Comparison of ENCODE assay signal across 16 cellular contexts in genomic region chr2:31337860-31338259, GRCh38.
DNase-seq lines count a peak whose midpoint lies in the region; ATAC-seq, FAIRE-seq and TF ChIP-seq lines count a peak whose summit lies in the region.
"Had no signal": no experiment of that assay in that cellular context is flagged by ENCODE, and none has a peak within 500 bp of the region (broad histone marks: within the 10 kb centered on the region; RNA-seq: fewer than 3 reads in every experiment).

No MANE protein-coding gene starts in this region.

- H3K4me3 ChIP-seq in AG09309 (ENCODE audit: control insufficient read depth, low read depth, low read length) (no peak overlapping the region), keratinocyte (ENCODE audit: control insufficient read depth in 2 of 3, extremely low read depth in 1 of 3, insufficient read depth in 2 of 3, low read depth in 1 of 3, low read length in 3 of 3) (peak overlapping the region; percentile 15 to 37 (median 36))
- H3K4me3 ChIP-seq: esophagus squamous epithelium, psoas muscle had no signal

- H3K9ac ChIP-seq in keratinocyte (ENCODE audit: control insufficient read depth, extremely low read depth, insufficient read depth, low read length) = peak overlapping the region; percentile 55

- H2AFZ ChIP-seq in keratinocyte (ENCODE audit: control insufficient read depth, low read length) = no peak overlapping the region

- no peaks in the 10 kb centered on the region for H3K27me3 ChIP-seq in keratinocyte (ENCODE audit: control insufficient read depth, extremely low read depth, insufficient read depth, low read length)

- no peaks in the 10 kb centered on the region for H3K79me2 ChIP-seq in keratinocyte (ENCODE audit: control insufficient read depth, insufficient read depth, low read length)

- no peak for TF ChIP-seq CTCF in AG09309 (IDR thresholded peaks at IDR 0.05; ENCODE audit: control insufficient read depth, insufficient read depth, low read depth, low read length, missing control alignments)
- TF ChIP-seq CTCF in keratinocyte (optimal IDR thresholded peaks at IDR 0.05 in 1 of 3, IDR thresholded peaks at IDR 0.05 in 1 of 3, conservative IDR thresholded peaks at IDR 0.05 in 1 of 3; ENCODE audit: extremely low read depth in 1 of 3, insufficient read depth in 2 of 3, low read length in 3 of 3) = no peak

- H3K9me3 ChIP-seq in keratinocyte (ENCODE audit: control insufficient read depth, low read depth, low read length) = no peaks in the 10 kb centered on the region
- H3K9me3 ChIP-seq: esophagus squamous epithelium, psoas muscle had no signal

- H3K9me1 ChIP-seq in keratinocyte (ENCODE audit: control insufficient read depth, extremely low read depth, insufficient read depth, low read length) = no peaks in the 10 kb centered on the region

- no peak for TF ChIP-seq POLR2A in GM18505 (IDR thresholded peaks at IDR 0.05; ENCODE audit: borderline replicate concordance, extremely low read depth, insufficient read depth, insufficient read length)

- peak overlapping the region; percentile 79 for H3K27ac ChIP-seq in keratinocyte (ENCODE audit: control insufficient read depth, insufficient read depth, low read length)
- H3K27ac ChIP-seq: esophagus squamous epithelium, psoas muscle had no signal

- ATAC-seq in GM18505 (IDR thresholded peaks at IDR 0.05; ENCODE audit: unreplicated experiment) (no peak), GM18498 (IDR thresholded peaks at IDR 0.05; ENCODE audit: unreplicated experiment) (no peak), HG03025 (IDR thresholded peaks at IDR 0.05; ENCODE audit: low FRiP score, unreplicated experiment) (no peak)
- ATAC-seq: HCT116, psoas muscle had no signal

- H3K36me3 ChIP-seq in keratinocyte (ENCODE audit: control insufficient read depth in 2 of 2, extremely low read depth in 1 of 2, insufficient read depth in 2 of 2, low read length in 2 of 2) = peaks cover 14 to 21% of the 10 kb centered on the region in 2 experiments
- H3K36me3 ChIP-seq: esophagus squamous epithelium had no signal

- H3K4me1 ChIP-seq in keratinocyte (ENCODE audit: control insufficient read depth, extremely low read depth, insufficient read depth, low read length) = peaks cover 35% of the 10 kb centered on the region

- H4K20me1 ChIP-seq in keratinocyte (ENCODE audit: control insufficient read depth, extremely low read depth, insufficient read depth, low read length) = no peaks in the 10 kb centered on the region

- FAIRE-seq in HTR-8/SVneo (lab: Jason Lieb, UNC) = peak; percentile 66
- FAIRE-seq in keratinocyte (lab: Jason Lieb, UNC) = peak; percentile 99
- FAIRE-seq: islet of Langerhans had no signal

- H3K4me2 ChIP-seq in keratinocyte (ENCODE audit: control insufficient read depth, extremely low read depth, insufficient read depth, low read depth, low read length) = peak overlapping the region; percentile 68

- DNase-seq in AG09309 (ENCODE audit: low read depth) = peak; percentile 59
- peak; percentile 61 for DNase-seq in HTR-8/SVneo (ENCODE audit: insufficient read length, low spot score)
- peak; percentile 62 for DNase-seq in astrocyte of the hippocampus (ENCODE audit: low read depth, low spot score)
- peak; percentile 61 for DNase-seq in keratinocyte (ENCODE audit: low read depth, low spot score)
- DNase-seq in NCI-H2107 treated with DMSO at 0.1 percent for 48 hours (lab: John Stamatoyannopoulos, UW; ENCODE audit: unreplicated experiment) = no peak
- DNase-seq: activated naive CD4-positive, alpha-beta T cell treated with anti-CD3 and anti-CD28 coated beads for 36 hours; esophagus squamous epithelium; NCI-H146; NCI-H774; psoas muscle; SHP77 had no signal

- dilution Hi-C loops in keratinocyte (cut with MboI; ENCODE audit: extremely low pct_ligation_motif_present, low sequenced_read_pairs) = no loop called here
